In genomic region chr18:13376841-13377351, GRCh38 we compare ENCODE assay signal across 10 cellular contexts.
DNase-seq lines count a peak whose midpoint lies in the region; ATAC-seq and TF ChIP-seq lines count a peak whose summit lies in the region.
"Had no signal": no experiment of that assay in that cellular context is flagged by ENCODE, and none has a peak within 500 bp of the region (broad histone marks: within the 10 kb centered on the region; RNA-seq: fewer than 3 reads in every experiment).

No MANE protein-coding gene starts in this region.

- TF ChIP-seq POLR2A in Peyer's patch (IDR thresholded peaks at IDR 0.05), result no peak

- TF ChIP-seq CTCF in Peyer's patch (IDR thresholded peaks at IDR 0.05) (no peak), endodermal cell (conservative IDR thresholded peaks at IDR 0.05) (no peak)

- peaks cover 0 to 45% (median 5%) of the 10 kb centered on the region in 4 donors for H3K4me1 ChIP-seq in Peyer's patch
- H3K4me1 ChIP-seq in endodermal cell (ENCODE audit: control insufficient read depth, insufficient read depth, low read length), result no peaks in the 10 kb centered on the region

- H3K27ac Mint-ChIP-seq in endodermal cell, result no peak overlapping the region

- H3K9me3 ChIP-seq in Peyer's patch (no peaks in the 10 kb centered on the region), endodermal cell (ENCODE audit: control insufficient read depth, low read length) (no peaks in the 10 kb centered on the region)
- H3K9me3 ChIP-seq: vagina had no signal

- ATAC-seq in left colon, result no peak
- ATAC-seq in HG02870 (IDR thresholded peaks at IDR 0.05; ENCODE audit: unreplicated experiment), result no peak
- no peak for ATAC-seq in GM21528 (IDR thresholded peaks at IDR 0.05; ENCODE audit: low FRiP score, unreplicated experiment)

- intact Hi-C loops in left colon (cut with DNase I, micrococcal nuclease), result no loop called here

- DNase-seq in Peyer's patch (peak in 2 of 3 donors; percentile 51 to 65), activated T-cell treated with anti-CD3 and anti-CD28 coated beads for 1 hour (ENCODE audit: low read depth) (peak; percentile 51), endodermal cell (peak; percentile 41), UCSD-AML1 (lab: John Stamatoyannopoulos, UW; ENCODE audit: unreplicated experiment) (no peak), left colon (no peak)
- DNase-seq in stimulated activated CD8-positive, alpha-beta memory T cell treated with anti-CD3 and anti-CD28 coated beads, Interleukin-2, amount 100 ng/mL, for 48 hours (ENCODE audit: low read depth in 2 of 2), result peak; percentile 43 to 45

- H3K9ac ChIP-seq in endodermal cell (ENCODE audit: extremely low read depth, low read length, poor library complexity, severe bottlenecking), result no peak overlapping the region

- H3K27me3 ChIP-seq in Peyer's patch, result no peaks in the 10 kb centered on the region
- no peaks in the 10 kb centered on the region for H3K27me3 ChIP-seq in endodermal cell (ENCODE audit: control insufficient read depth, insufficient read depth, low read length, poor library complexity, severe bottlenecking)
- H3K27me3 ChIP-seq: vagina had no signal

- 92 to 97% methylated on average over 8 to 14 of the region's 14 CpGs for WGBS in endodermal cell (ENCODE audit: insufficient coverage in 1 of 2, insufficient read length in 1 of 2), 2 experiments

- no peak overlapping the region for H3K4me3 ChIP-seq in Peyer's patch
- H3K4me3 ChIP-seq in endodermal cell (ENCODE audit: low read length), result no peak overlapping the region
- H3K4me3 ChIP-seq: vagina had no signal

- no peak overlapping the region for H3K4me3 Mint-ChIP-seq in endodermal cell

- no peaks in the 10 kb centered on the region for H3K27me3 Mint-ChIP-seq in endodermal cell (ENCODE audit: insufficient read depth)

- H3K27ac ChIP-seq in Peyer's patch (peak overlapping the region in 2 of 4 donors; percentile 35 to 62), endodermal cell (ENCODE audit: low read depth, low read length) (no peak overlapping the region)
- H3K27ac ChIP-seq: HL-60, vagina had no signal

- H3K36me3 ChIP-seq in Peyer's patch (no peaks in the 10 kb centered on the region), endodermal cell (ENCODE audit: control insufficient read depth, insufficient read depth, low read length) (no peaks in the 10 kb centered on the region)
- H3K36me3 ChIP-seq: vagina had no signal

- no peaks in the 10 kb centered on the region for H3K9me3 Mint-ChIP-seq in endodermal cell

- no peaks in the 10 kb centered on the region for H3K4me1 Mint-ChIP-seq in endodermal cell

- no peaks in the 10 kb centered on the region for H3K36me3 Mint-ChIP-seq in endodermal cell (ENCODE audit: low read depth)

Comparison
In these comparisons a context has a peak if more than half of its experiments do, and no peak if none do; other contexts are left out.
1. DNase-seq: peak in Peyer's patch (2 of 3), activated T-cell treated with anti-CD3 and anti-CD28 coated beads for 1 hour (single experiment), endodermal cell (single experiment) and stimulated activated CD8-positive, alpha-beta memory T cell treated with anti-CD3 and anti-CD28 coated beads, Interleukin-2, amount 100 ng/mL, for 48 hours (2 of 2); none in UCSD-AML1 (single experiment) and left colon (0 of 2).